8 cellular contexts compared by ENCODE assay signal in the genomic region with DNA sequence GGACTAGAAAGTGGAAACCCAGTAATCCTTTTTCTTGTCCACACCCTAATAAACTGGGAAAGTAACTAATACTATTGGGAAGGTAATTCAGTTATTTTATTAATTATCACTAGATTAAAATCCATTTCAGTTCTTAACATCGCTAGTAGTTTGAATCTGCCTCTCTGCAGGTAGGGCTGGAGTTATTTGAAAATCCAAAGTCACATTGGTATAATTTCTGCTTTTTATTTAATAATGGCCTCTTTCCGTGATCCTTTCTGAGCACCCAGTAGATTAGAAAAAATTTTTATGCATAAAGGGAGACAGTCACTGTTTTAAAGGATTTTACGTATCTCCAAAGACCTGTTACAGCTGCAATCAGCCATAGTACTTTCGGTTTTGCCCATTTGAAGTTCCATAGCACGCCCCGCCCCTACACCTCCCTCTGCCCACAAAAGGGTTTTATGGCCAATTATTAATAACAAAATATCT.
DNase-seq lines count a peak whose midpoint lies in the region; ATAC-seq and FAIRE-seq lines count a peak whose summit lies in the region.

No MANE protein-coding gene starts in this region.

- peaks cover 13 to 19% of the 10 kb centered on the region in 2 donors for H3K36me3 Mint-ChIP-seq in stimulated activated naive B cell treated with anti-CD40 and anti-IgM and Interleukin-4, amounts not matched to agents 10 μg/mL and 1 μg/mL and 100 μg/mL, for 72 hours

- ATAC-seq in GM18499 (IDR thresholded peaks at IDR 0.05; ENCODE audit: insufficient read depth, unreplicated experiment), result peak; percentile 62
- ATAC-seq in HG02870 (IDR thresholded peaks at IDR 0.05; ENCODE audit: unreplicated experiment), result peak; percentile 43
- ATAC-seq in stimulated activated naive B cell treated with anti-CD40 and anti-IgM and Interleukin-4, amounts not matched to agents 10 μg/mL and 1 μg/mL and 100 μg/mL, for 72 hours (replicated peaks), result peak; percentile 52 to 59

- FAIRE-seq in A204.1 (lab: Jason Lieb, UNC), result peak; percentile 35

- H3K27ac Mint-ChIP-seq in stimulated activated naive B cell treated with anti-CD40 and anti-IgM and Interleukin-4, amounts not matched to agents 10 μg/mL and 1 μg/mL and 100 μg/mL, for 72 hours, result peak overlapping the region; percentile 99

- peaks cover 16 to 32% of the 10 kb centered on the region in 2 donors for H3K4me1 Mint-ChIP-seq in stimulated activated naive B cell treated with anti-CD40 and anti-IgM and Interleukin-4, amounts not matched to agents 10 μg/mL and 1 μg/mL and 100 μg/mL, for 72 hours

- DNase-seq in NCI-H187 treated with DMSO at 0.1 percent for 48 hours (lab: John Stamatoyannopoulos, UW) (peak; percentile 43), medulla oblongata (ENCODE audit: extremely low spot score) (peak; percentile 64)
- DNase-seq in activated CD4-positive, alpha-beta T cell treated with anti-CD3 and anti-CD28 coated beads for 1 hour, result peak; percentile 26
- peak; percentile 42 for DNase-seq in effector CD4-positive, alpha-beta T cell
- peak; percentile 18 for DNase-seq in stimulated activated naive B cell treated with anti-CD40 and anti-IgM and Interleukin-4, amounts not matched to agents 10 μg/mL and 1 μg/mL and 100 μg/mL, for 72 hours

- no peaks in the 10 kb centered on the region for H3K9me3 Mint-ChIP-seq in stimulated activated naive B cell treated with anti-CD40 and anti-IgM and Interleukin-4, amounts not matched to agents 10 μg/mL and 1 μg/mL and 100 μg/mL, for 72 hours

- H3K4me3 Mint-ChIP-seq in stimulated activated naive B cell treated with anti-CD40 and anti-IgM and Interleukin-4, amounts not matched to agents 10 μg/mL and 1 μg/mL and 100 μg/mL, for 72 hours, result peak overlapping the region; percentile 93 to 99

- no peaks in the 10 kb centered on the region for H3K27me3 Mint-ChIP-seq in stimulated activated naive B cell treated with anti-CD40 and anti-IgM and Interleukin-4, amounts not matched to agents 10 μg/mL and 1 μg/mL and 100 μg/mL, for 72 hours

Comparison
In these comparisons a context has a peak if more than half of its experiments do, and no peak if none do; other contexts are left out.
1. Peak in every context shown above with its lines: DNase-seq and ATAC-seq.